10 cellular contexts compared by ENCODE assay signal in genomic region chr11:46309669-46310288, GRCh38. TPM values are rescaled to one million over a fixed set of nuclear protein-coding genes. Genes with fewer than 3 reads are reported as not detected.
DNase-seq lines count a peak whose midpoint lies in the region; ATAC-seq lines count a peak whose summit lies in the region.
"Had no signal": no experiment of that assay in that cellular context is flagged by ENCODE, and none has a peak within 500 bp of the region (broad histone marks: within the 10 kb centered on the region; RNA-seq: fewer than 3 reads in every experiment).

No MANE protein-coding gene starts in this region.

- H4K20me1 ChIP-seq in BLaER1: no peaks in the 10 kb centered on the region

- H3K36me3 ChIP-seq in BLaER1 (no peaks in the 10 kb centered on the region), KOPT-K1 (ENCODE audit: insufficient read depth, low read length) (no peaks in the 10 kb centered on the region), adipocyte (ENCODE audit: control insufficient read depth, insufficient read depth, low read length, severe bottlenecking) (peaks cover 56% of the 10 kb centered on the region)

- H3K4me3 ChIP-seq in BLaER1 (no peak overlapping the region), adipocyte (ENCODE audit: low read length) (no peak overlapping the region)

- DNase-seq in adipocyte (ENCODE audit: low read depth): no peak
- no peak for DNase-seq in left lobe of liver (ENCODE audit: low spot score)
- no peak for DNase-seq in SW 1271 (lab: John Stamatoyannopoulos, UW)
- DNase-seq in SHP77 treated with DMSO at 0.1 percent for 48 hours (lab: John Stamatoyannopoulos, UW): no peak
- DNase-seq in amygdala (lab: John Stamatoyannopoulos, UW): no peak
- DNase-seq: activated CD8-positive, alpha-beta memory T cell treated with anti-CD3 and anti-CD28 coated beads for 24 hours; natural killer cell had no signal

- ATAC-seq in GM19463 (IDR thresholded peaks at IDR 0.05; ENCODE audit: unreplicated experiment) (peak; percentile 73), left lobe of liver (no peak)

- H3K9me3 ChIP-seq in BLaER1 (no peaks in the 10 kb centered on the region), KOPT-K1 (ENCODE audit: insufficient read depth, low read length, poor library complexity, severe bottlenecking) (no peaks in the 10 kb centered on the region), adipocyte (ENCODE audit: control insufficient read depth, low read length) (no peaks in the 10 kb centered on the region)

- H3K27ac ChIP-seq in BLaER1 (no peak overlapping the region), KOPT-K1 (ENCODE audit: low read depth, low read length, poor library complexity, severe bottlenecking) (peak overlapping the region; percentile 95)

- no peaks in the 10 kb centered on the region for H3K27me3 ChIP-seq in BLaER1
- H3K27me3 ChIP-seq in adipocyte (replicated peaks; ENCODE audit: control insufficient read depth, insufficient read depth, low read length): no peaks in the 10 kb centered on the region

- peak overlapping the region; percentile 78 for H3K4me2 ChIP-seq in BLaER1

- H3K4me1 ChIP-seq in BLaER1: peaks cover 34% of the 10 kb centered on the region
- peaks cover 29% of the 10 kb centered on the region for H3K4me1 ChIP-seq in adipocyte (ENCODE audit: control insufficient read depth, insufficient read depth, low read length)

- 0 out of 2 replicates have a peak overlapping the region, but pooled peaks have one; percentile 9 for H3K9ac ChIP-seq in BLaER1
- peak overlapping the region; percentile 36 for H3K9ac ChIP-seq in adipocyte (ENCODE audit: low read length)

RNA-seq across cellular contexts. Expression of gene CREB3L1, which starts 32.3 kb away (rescaled TPM):
- total RNA-seq in left lobe of liver: 0.30 TPM
- total RNA-seq: natural killer cell had no signal

RNA-seq across cellular contexts. Expression of gene DGKZ, which starts 37.5 kb away (rescaled TPM):
- 13.0 TPM for total RNA-seq in left lobe of liver
